15 cellular contexts compared by ENCODE assay signal in genomic region chr19:45275370-45275971, GRCh38. TPM values are rescaled to one million over a fixed set of nuclear protein-coding genes. Genes with fewer than 3 reads are reported as not detected.
DNase-seq lines count a peak whose midpoint lies in the region; ATAC-seq and TF ChIP-seq lines count a peak whose summit lies in the region.
"Had no signal": no experiment of that assay in that cellular context is flagged by ENCODE, and none has a peak within 500 bp of the region (broad histone marks: within the 10 kb centered on the region; RNA-seq: fewer than 3 reads in every experiment).

No MANE protein-coding gene starts in this region.

- H3K4me1 ChIP-seq in IMR-90 (ENCODE audit: control insufficient read depth, insufficient read depth, low read length) = peaks cover 8% of the 10 kb centered on the region
- H3K4me1 ChIP-seq: parathyroid adenoma, stomach had no signal

- no peak overlapping the region for H3K4me2 ChIP-seq in IMR-90 (ENCODE audit: low read depth, low read length)

- DNase-seq in DMS153 (lab: John Stamatoyannopoulos, UW) (peak; percentile 27), IMR-90 (peak; percentile 46), NCI-H510A (lab: John Stamatoyannopoulos, UW) (peak; percentile 44), fibroblast of the conjunctiva (ENCODE audit: low read depth) (peak; percentile 44), HFFc6 (no peak), type B pancreatic cell (ENCODE audit: extremely low spot score, unreplicated experiment) (no peak)
- no peak for DNase-seq in CD4-positive, alpha-beta T cell
- DNase-seq: activated CD4-positive, alpha-beta T cell treated with anti-CD3 and anti-CD28 coated beads for 48 hours; effector CD8-positive, alpha-beta T cell; spleen; stomach; T1000 had no signal

- H4K91ac ChIP-seq in IMR-90 (ENCODE audit: insufficient read depth, low read depth, low read length) = no peak overlapping the region

- no peak overlapping the region for H4K5ac ChIP-seq in IMR-90 (ENCODE audit: low read depth, low read length)

- no peak overlapping the region for H3K27ac ChIP-seq in IMR-90 (ENCODE audit: insufficient read depth, low read length)
- no peak overlapping the region for H3K27ac ChIP-seq in CD4-positive, alpha-beta T cell (ENCODE audit: low read depth, low read length)
- H3K27ac ChIP-seq: parathyroid adenoma, spleen, stomach had no signal

- no peak for ATAC-seq in IMR-90 (ENCODE audit: low read depth)
- no peak for ATAC-seq in CD4-positive, alpha-beta T cell (ENCODE audit: poor library complexity)
- ATAC-seq: left lobe of liver had no signal

- in situ Hi-C loops in IMR-90 (cut with MboI; ENCODE audit: low sequenced_read_pairs) = no loop called here

- H3K27me3 ChIP-seq in IMR-90 (ENCODE audit: control insufficient read depth, insufficient read depth, low read length) = no peaks in the 10 kb centered on the region
- H3K27me3 ChIP-seq in CD4-positive, alpha-beta T cell (ENCODE audit: control insufficient read depth, insufficient read depth, low read length) = no peaks in the 10 kb centered on the region
- H3K27me3 ChIP-seq: spleen, stomach had no signal

- 0% methylated on average over 1 of the region's 12 CpGs; no CpG with 5 or more reads in 1 of the 2 experiments for WGBS in IMR-90 (ENCODE audit: extremely low coverage in 2 of 2, insufficient read length in 1 of 2), 2 experiments

- H3K36me3 Mint-ChIP-seq in CD4-positive, alpha-beta T cell (ENCODE audit: low read depth) = peaks cover 57% of the 10 kb centered on the region
- H3K36me3 Mint-ChIP-seq in HFFc6 (ENCODE audit: low read depth) (peaks cover 10% of the 10 kb centered on the region), type B pancreatic cell (peaks cover 7% of the 10 kb centered on the region)

- no peak overlapping the region for H3K56ac ChIP-seq in IMR-90 (ENCODE audit: extremely low read depth, insufficient read depth, low read length)

- peaks cover 18% of the 10 kb centered on the region for H4K20me1 ChIP-seq in IMR-90 (ENCODE audit: insufficient read depth, low read length)

- H3K4me1 Mint-ChIP-seq in CD4-positive, alpha-beta T cell (ENCODE audit: low read depth) = no peaks in the 10 kb centered on the region
- H3K4me1 Mint-ChIP-seq in HFFc6 (ENCODE audit: low read depth) (no peaks in the 10 kb centered on the region), type B pancreatic cell (ENCODE audit: unreplicated experiment) (no peaks in the 10 kb centered on the region)
- H3K4me1 Mint-ChIP-seq: activated naive CD4-positive, alpha-beta T cell treated with anti-CD3 and anti-CD28 coated beads, Interleukin-2, amount 50 U/mL, for 24 hours had no signal

- H2AK5ac ChIP-seq in IMR-90 (ENCODE audit: low read depth, low read length) = no peak overlapping the region

- H3K27ac Mint-ChIP-seq in CD4-positive, alpha-beta T cell = no peak overlapping the region
- H3K27ac Mint-ChIP-seq in HFFc6 (no peak overlapping the region), type B pancreatic cell (no peak overlapping the region)
- H3K27ac Mint-ChIP-seq: activated naive CD4-positive, alpha-beta T cell treated with anti-CD3 and anti-CD28 coated beads, Interleukin-2, amount 50 U/mL, for 24 hours had no signal

- intact Hi-C loops in IMR-90 (cut with micrococcal nuclease) = no loop called here
- intact Hi-C loops in CD4-positive, alpha-beta T cell (cut with DNase I, micrococcal nuclease) = no loop called here

- no peak overlapping the region for H2BK20ac ChIP-seq in IMR-90 (ENCODE audit: low read depth, low read length)

- CTCF ChIA-PET in IMR-90 (lab: Yijun Ruan, JAX) = no interaction called here
- CTCF ChIA-PET in CD4-positive, alpha-beta T cell (lab: Charles Lee) = no interaction called here

- no peak overlapping the region for H2AFZ ChIP-seq in IMR-90 (replicated peaks; ENCODE audit: low read length, poor library complexity)
- H2AFZ ChIP-seq: parathyroid adenoma had no signal

- no peak overlapping the region for H2AK9ac ChIP-seq in IMR-90 (replicated peaks; ENCODE audit: low read depth, low read length, poor library complexity)

- peaks cover 11% of the 10 kb centered on the region for H3K9me1 ChIP-seq in IMR-90 (ENCODE audit: insufficient read depth, low read length)

- H2BK5ac ChIP-seq in IMR-90 (ENCODE audit: low read depth, low read length, poor library complexity, severe bottlenecking) = no peak overlapping the region

- no peaks in the 10 kb centered on the region for H3K27me3 Mint-ChIP-seq in CD4-positive, alpha-beta T cell
- H3K27me3 Mint-ChIP-seq in HFFc6 (ENCODE audit: insufficient read depth) (no peaks in the 10 kb centered on the region; the same call in 1 of the 2 replicates), type B pancreatic cell (no peaks in the 10 kb centered on the region)
- H3K27me3 Mint-ChIP-seq: activated naive CD4-positive, alpha-beta T cell treated with anti-CD3 and anti-CD28 coated beads, Interleukin-2, amount 50 U/mL, for 24 hours had no signal

- H4K8ac ChIP-seq in IMR-90 (ENCODE audit: low read depth in 2 of 2, low read length in 2 of 2) = no peak overlapping the region

- POLR2A ChIA-PET in IMR-90 (lab: Charles Lee; ENCODE audit: unreplicated experiment) = interaction anchor here (0.7 kb wide), 1 partner anchor 19 kb away, joined by 5 read pairs; no protein-coding TSS in a partner anchor
- POLR2A ChIA-PET in CD4-positive, alpha-beta T cell (lab: Charles Lee) = no interaction called here

- peaks cover 49% of the 10 kb centered on the region for H3K36me3 ChIP-seq in IMR-90 (ENCODE audit: control insufficient read depth, insufficient read depth, low read length)

- dilution Hi-C loops in IMR-90 (cut with HindIII; ENCODE audit: low sequenced_read_pairs, unreplicated experiment) = no loop called here

- H3K4me3 ChIP-seq in IMR-90 (ENCODE audit: insufficient read depth, low read depth, low read length) = no peak overlapping the region
- H3K4me3 ChIP-seq: spleen, stomach had no signal

- no peak overlapping the region for H3K4me3 Mint-ChIP-seq in CD4-positive, alpha-beta T cell
- H3K4me3 Mint-ChIP-seq in HFFc6 = no peak overlapping the region
- H3K4me3 Mint-ChIP-seq in type B pancreatic cell = no peak overlapping the region
- H3K4me3 Mint-ChIP-seq: activated naive CD4-positive, alpha-beta T cell treated with anti-CD3 and anti-CD28 coated beads, Interleukin-2, amount 50 U/mL, for 24 hours had no signal

- no peak overlapping the region for H3K23ac ChIP-seq in IMR-90 (ENCODE audit: low read depth, low read length)

- peaks cover 7 to 21% of the 10 kb centered on the region in 2 experiments; a peak in 3 of 4 replicates for H3K79me1 ChIP-seq in IMR-90 (ENCODE audit: low read depth in 1 of 2, low read length in 2 of 2)

- no peak overlapping the region for H2BK120ac ChIP-seq in IMR-90 (ENCODE audit: low read depth, low read length)

- no peak overlapping the region for H3K18ac ChIP-seq in IMR-90 (ENCODE audit: low read depth, low read length)

- TF ChIP-seq POLR2A in IMR-90 (IDR thresholded peaks at IDR 0.05; ENCODE audit: low read depth, low read length) = no peak

- no peak for TF ChIP-seq RAD21 in IMR-90 (IDR thresholded peaks at IDR 0.05; ENCODE audit: low read length)

- no peak overlapping the region for H3K14ac ChIP-seq in IMR-90 (replicated peaks; ENCODE audit: low read depth, low read length)

- BruUV-seq in IMR-90 (replicated peaks; lab: Mats Ljungman, UMichigan) = no TSS peak

- no peak overlapping the region for H3K4ac ChIP-seq in IMR-90 (ENCODE audit: low read depth, low read length)

- H3K9me3 Mint-ChIP-seq in CD4-positive, alpha-beta T cell = no peaks in the 10 kb centered on the region
- H3K9me3 Mint-ChIP-seq in HFFc6 (no peaks in the 10 kb centered on the region), type B pancreatic cell (no peaks in the 10 kb centered on the region)
- H3K9me3 Mint-ChIP-seq: activated naive CD4-positive, alpha-beta T cell treated with anti-CD3 and anti-CD28 coated beads, Interleukin-2, amount 50 U/mL, for 24 hours had no signal

- no peak overlapping the region for H2BK15ac ChIP-seq in IMR-90 (ENCODE audit: low read depth, low read length)

- no peak for TF ChIP-seq CTCF in IMR-90 (conservative IDR thresholded peaks at IDR 0.05; ENCODE audit: low read depth, low read length)
- no peak for TF ChIP-seq CTCF in CD4-positive, alpha-beta T cell (IDR thresholded peaks at IDR 0.05)
- no peak for TF ChIP-seq CTCF in HFFc6 (IDR thresholded peaks at IDR 0.05)
- TF ChIP-seq CTCF in type B pancreatic cell (conservative IDR thresholded peaks at IDR 0.05) = no peak

- no peak overlapping the region for H3K9ac ChIP-seq in IMR-90 (ENCODE audit: low read depth, low read length)
- H3K9ac ChIP-seq: parathyroid adenoma had no signal

- H3K9me3 ChIP-seq in IMR-90 (ENCODE audit: control insufficient read depth, insufficient read depth, low read length) = no peaks in the 10 kb centered on the region
- no peaks in the 10 kb centered on the region for H3K9me3 ChIP-seq in CD4-positive, alpha-beta T cell (ENCODE audit: control insufficient read depth, low read length)
- H3K9me3 ChIP-seq: spleen, stomach had no signal

TF ChIP-seq in IMR-90, 13 proteins besides CTCF, POLR2A, EP300 and RAD21 (continues in another document):
- TF ChIP-seq CEBPB (IDR thresholded peaks at IDR 0.05; ENCODE audit: low read depth, low read length) = no peak
- TF ChIP-seq SMC3 (IDR thresholded peaks at IDR 0.05; ENCODE audit: low read depth, low read length) = no peak

RNA-seq across cellular contexts. Expression of gene MARK4, which starts 24.4 kb away (rescaled TPM):
- total RNA-seq in IMR-90 (2012; rRNA removed) (8.1 and 11.3 TPM in 2 replicates), type B pancreatic cell (ENCODE audit: low replicate concordance) (38.8 and 47.3 TPM in 2 replicates)
- polyA plus RNA-seq in IMR-90 (2012; rRNA removed) = 20.3 and 20.7 TPM in 2 replicates
- 19.3 and 52.1 TPM in 2 replicates for polyA plus RNA-seq in IMR-90 (2012; cell fraction: cytosol; rRNA removed)
- polyA plus RNA-seq in IMR-90 (2012; cell fraction: nucleus; rRNA removed; ENCODE audit: low replicate concordance) = 33.3 and 34.2 TPM in 2 replicates
- total RNA-seq in CD4-positive, alpha-beta T cell = 10 to 100 TPM; 18.1 to 19.8 TPM
- 10 to 100 TPM; 38.9 to 46.0 (median 44.2) TPM for total RNA-seq in HFFc6 (2021; fragmentation: NEBNext Ultra II Directional; extraction: Animal tissue kit (Norgen Biotek cat#: 25700))

RNA-seq across cellular contexts. Expression of gene EXOC3L2, which starts 30.3 kb away (rescaled TPM):
- total RNA-seq in IMR-90 (2012; rRNA removed) (not detected in 2 replicates), type B pancreatic cell (ENCODE audit: low replicate concordance) (0.60 TPM in 1 of 2 replicates, not detected in the other)
- 0.03 TPM in 1 of 2 replicates, not detected in the other for polyA plus RNA-seq in IMR-90 (2012; rRNA removed)
- 0.08 and 0.13 TPM in 2 replicates for polyA plus RNA-seq in IMR-90 (2012; cell fraction: cytosol; rRNA removed)
- polyA plus RNA-seq in IMR-90 (2012; cell fraction: nucleus; rRNA removed; ENCODE audit: low replicate concordance) = 0.06 and 0.11 TPM in 2 replicates
- total RNA-seq in CD4-positive, alpha-beta T cell = not detected
- under 1 TPM in 1 of 6 experiments, not detected in 5; 0.10 TPM for total RNA-seq in HFFc6 (2021; fragmentation: NEBNext Ultra II Directional; extraction: Animal tissue kit (Norgen Biotek cat#: 25700))

RNA-seq across cellular contexts. Expression of gene CKM, which starts 47.2 kb away (rescaled TPM):
- total RNA-seq in IMR-90 (2012; rRNA removed) (not detected in 2 replicates), type B pancreatic cell (ENCODE audit: low replicate concordance) (0.24 and 1.4 TPM in 2 replicates)
- polyA plus RNA-seq in IMR-90 (2012; rRNA removed) = not detected in 2 replicates
- polyA plus RNA-seq in IMR-90 (2012; cell fraction: cytosol; rRNA removed) = 0.04 TPM in 1 of 2 replicates, not detected in the other
- 0.09 TPM in 1 of 2 replicates, not detected in the other for polyA plus RNA-seq in IMR-90 (2012; cell fraction: nucleus; rRNA removed; ENCODE audit: low replicate concordance)
- not detected for total RNA-seq in CD4-positive, alpha-beta T cell
- not detected for total RNA-seq in HFFc6 (2021; fragmentation: NEBNext Ultra II Directional; extraction: Animal tissue kit (Norgen Biotek cat#: 25700))
- total RNA-seq: left lobe of liver had no signal

Comparison
In these comparisons a context has a peak if more than half of its experiments do, and no peak if none do; other contexts are left out.
1. DNase-seq: peak in DMS153 (single experiment), IMR-90 (single experiment), NCI-H510A (single experiment) and fibroblast of the conjunctiva (single experiment); none in CD4-positive, alpha-beta T cell (0 of 10), HFFc6 (single experiment) and type B pancreatic cell (single experiment).